Comparison of ENCODE assay signal across 14 cellular contexts in genomic region chr4:71241467-71242401, GRCh38.
DNase-seq lines count a peak whose midpoint lies in the region; ATAC-seq and TF ChIP-seq lines count a peak whose summit lies in the region.
"Had no signal": no experiment of that assay in that cellular context is flagged by ENCODE, and none has a peak within 500 bp of the region (broad histone marks: within the 10 kb centered on the region; RNA-seq: fewer than 3 reads in every experiment).

No MANE protein-coding gene starts in this region.

- TF ChIP-seq CTCF in thyroid gland (IDR thresholded peaks at IDR 0.05) (no peak), HFFc6 (IDR thresholded peaks at IDR 0.05) (no peak)

- H3K27ac ChIP-seq in thyroid gland: peak overlapping the region; percentile 17 to 41 (median 17)
- H3K27ac ChIP-seq: skin epidermis had no signal

- H3K27me3 ChIP-seq in thyroid gland: no peaks in the 10 kb centered on the region

- H3K4me1 ChIP-seq in thyroid gland: peaks cover 10 to 14% of the 10 kb centered on the region in 2 donors

- H3K36me3 Mint-ChIP-seq in HFFc6 (ENCODE audit: low read depth): peaks cover 13% of the 10 kb centered on the region

- ATAC-seq in left colon: peak; percentile 68
- ATAC-seq: activated T-cell treated with anti-CD3 and anti-CD28 coated beads, Interleukin-2, amount 50 U/mL, for 72 hours had no signal

- H3K9me3 ChIP-seq in thyroid gland: no peaks in the 10 kb centered on the region

- peak; percentile 0 for DNase-seq in NCI-H1436 (lab: John Stamatoyannopoulos, UW)
- no peak for DNase-seq in NCI-H1436 treated with DMSO at 0.1 percent for 48 hours (lab: John Stamatoyannopoulos, UW)
- DNase-seq in SHP77 treated with DMSO at 0.1 percent for 48 hours (lab: John Stamatoyannopoulos, UW): peak; percentile 21
- no peak for DNase-seq in left colon
- DNase-seq in thyroid gland: peak; percentile 69
- DNase-seq in DMS153 (lab: John Stamatoyannopoulos, UW): no peak
- no peak for DNase-seq in HFFc6
- no peak for DNase-seq in GM03348 (ENCODE audit: low spot score)
- DNase-seq: activated T-cell treated with anti-CD3 and anti-CD28 coated beads, Interleukin-2, amount 50 U/mL, for 72 hours; head of caudate nucleus; NCI-H446 treated with DMSO at 0.1 percent for 48 hours; T-helper 2 cell had no signal

- no peaks in the 10 kb centered on the region for H3K9me3 Mint-ChIP-seq in HFFc6
- H3K9me3 Mint-ChIP-seq: activated T-cell treated with anti-CD3 and anti-CD28 coated beads, Interleukin-2, amount 50 U/mL, for 72 hours; stimulated activated naive CD8-positive, alpha-beta T cell treated with anti-CD3 and anti-CD28 coated beads, Interleukin-15, Interleukin-2, amounts not matched to agents 100 ng/mL and 50 ng/mL, for 24 hours had no signal

- no peak overlapping the region for H3K27ac Mint-ChIP-seq in HFFc6
- H3K27ac Mint-ChIP-seq: activated T-cell treated with anti-CD3 and anti-CD28 coated beads, Interleukin-2, amount 50 U/mL, for 72 hours; stimulated activated naive CD8-positive, alpha-beta T cell treated with anti-CD3 and anti-CD28 coated beads, Interleukin-15, Interleukin-2, amounts not matched to agents 100 ng/mL and 50 ng/mL, for 24 hours had no signal

- WGBS in thyroid gland, 2 donors: 28 to 37% methylated on average over 9 of the region's 9 CpGs

- no peak overlapping the region for H3K4me3 Mint-ChIP-seq in HFFc6
- H3K4me3 Mint-ChIP-seq: activated T-cell treated with anti-CD3 and anti-CD28 coated beads, Interleukin-2, amount 50 U/mL, for 72 hours; stimulated activated naive CD8-positive, alpha-beta T cell treated with anti-CD3 and anti-CD28 coated beads, Interleukin-15, Interleukin-2, amounts not matched to agents 100 ng/mL and 50 ng/mL, for 24 hours had no signal

- intact Hi-C loops in left colon (cut with DNase I, micrococcal nuclease) (no loop called here), thyroid gland (cut with DNase I) (no loop called here)

- H3K4me3 ChIP-seq in thyroid gland (replicated peaks in 1 of 3): no peak overlapping the region
- H3K4me3 ChIP-seq: skin epidermis had no signal

- peaks cover 35% of the 10 kb centered on the region for H3K4me1 Mint-ChIP-seq in HFFc6 (ENCODE audit: low read depth)

- H3K27me3 Mint-ChIP-seq in HFFc6 (ENCODE audit: insufficient read depth): no peaks in the 10 kb centered on the region
- H3K27me3 Mint-ChIP-seq: stimulated activated naive CD8-positive, alpha-beta T cell treated with anti-CD3 and anti-CD28 coated beads, Interleukin-15, Interleukin-2, amounts not matched to agents 100 ng/mL and 50 ng/mL, for 24 hours had no signal

- H3K36me3 ChIP-seq in thyroid gland: no peaks in the 10 kb centered on the region

- TF ChIP-seq POLR2A in thyroid gland (IDR thresholded peaks at IDR 0.05): no peak

Comparison
In these comparisons a context has a peak if more than half of its experiments do, and no peak if none do; other contexts are left out.
1. DNase-seq: peak in NCI-H1436 (single experiment), SHP77 treated with DMSO at 0.1 percent for 48 hours (single experiment) and thyroid gland (2 of 2); none in NCI-H1436 treated with DMSO at 0.1 percent for 48 hours (single experiment), left colon (0 of 2), DMS153 (single experiment), HFFc6 (single experiment) and GM03348 (single experiment).